ENCODE assay signal across 1 cellular context in the genomic region with DNA sequence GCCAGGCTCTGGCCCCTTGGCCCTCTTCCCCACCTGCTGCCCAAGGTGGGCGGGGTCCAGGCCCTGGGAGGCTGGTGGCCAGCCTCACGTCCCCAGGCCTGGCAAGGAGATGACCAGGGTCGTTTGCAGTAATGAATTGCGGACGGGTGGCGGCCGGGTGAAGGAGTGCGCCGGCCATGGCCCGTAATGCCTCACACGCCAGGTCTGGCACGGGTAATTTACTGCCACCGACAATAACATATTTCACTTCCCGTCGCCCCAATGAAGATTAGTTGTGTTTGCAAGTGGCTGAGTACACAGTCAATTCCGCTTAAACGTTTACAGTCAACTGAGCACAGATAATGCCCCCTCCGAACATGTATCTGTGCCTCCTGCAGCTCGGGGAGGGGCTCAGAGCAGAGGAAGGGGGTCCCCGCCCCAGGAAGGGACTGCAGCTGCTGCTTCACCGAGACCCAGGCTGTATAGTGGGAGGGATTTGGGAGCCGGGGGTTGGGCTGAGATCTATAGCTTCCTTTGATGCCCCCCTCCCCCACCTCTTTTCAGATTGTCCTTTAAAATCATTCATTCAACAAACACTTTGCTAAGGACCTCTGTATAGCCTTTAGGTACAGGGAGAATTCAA.
TF ChIP-seq lines count a peak whose summit lies in the region.

No MANE protein-coding gene starts in this region.

TF ChIP-seq in WTC11, 78 proteins besides CTCF, POLR2A, EP300 and RAD21 (continued from another document):
- TF ChIP-seq, protein P1, sequence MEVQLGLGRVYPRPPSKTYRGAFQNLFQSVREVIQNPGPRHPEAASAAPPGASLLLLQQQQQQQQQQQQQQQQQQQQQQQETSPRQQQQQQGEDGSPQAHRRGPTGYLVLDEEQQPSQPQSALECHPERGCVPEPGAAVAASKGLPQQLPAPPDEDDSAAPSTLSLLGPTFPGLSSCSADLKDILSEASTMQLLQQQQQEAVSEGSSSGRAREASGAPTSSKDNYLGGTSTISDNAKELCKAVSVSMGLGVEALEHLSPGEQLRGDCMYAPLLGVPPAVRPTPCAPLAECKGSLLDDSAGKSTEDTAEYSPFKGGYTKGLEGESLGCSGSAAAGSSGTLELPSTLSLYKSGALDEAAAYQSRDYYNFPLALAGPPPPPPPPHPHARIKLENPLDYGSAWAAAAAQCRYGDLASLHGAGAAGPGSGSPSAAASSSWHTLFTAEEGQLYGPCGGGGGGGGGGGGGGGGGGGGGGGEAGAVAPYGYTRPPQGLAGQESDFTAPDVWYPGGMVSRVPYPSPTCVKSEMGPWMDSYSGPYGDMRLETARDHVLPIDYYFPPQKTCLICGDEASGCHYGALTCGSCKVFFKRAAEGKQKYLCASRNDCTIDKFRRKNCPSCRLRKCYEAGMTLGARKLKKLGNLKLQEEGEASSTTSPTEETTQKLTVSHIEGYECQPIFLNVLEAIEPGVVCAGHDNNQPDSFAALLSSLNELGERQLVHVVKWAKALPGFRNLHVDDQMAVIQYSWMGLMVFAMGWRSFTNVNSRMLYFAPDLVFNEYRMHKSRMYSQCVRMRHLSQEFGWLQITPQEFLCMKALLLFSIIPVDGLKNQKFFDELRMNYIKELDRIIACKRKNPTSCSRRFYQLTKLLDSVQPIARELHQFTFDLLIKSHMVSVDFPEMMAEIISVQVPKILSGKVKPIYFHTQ (CRISPR knock-in tag; IDR thresholded peaks at IDR 0.05) = no peak
- no peak for TF ChIP-seq GABPB1 (CRISPR knock-in tag; IDR thresholded peaks at IDR 0.05)
